8 cellular contexts compared by ENCODE assay signal in the genomic region with DNA sequence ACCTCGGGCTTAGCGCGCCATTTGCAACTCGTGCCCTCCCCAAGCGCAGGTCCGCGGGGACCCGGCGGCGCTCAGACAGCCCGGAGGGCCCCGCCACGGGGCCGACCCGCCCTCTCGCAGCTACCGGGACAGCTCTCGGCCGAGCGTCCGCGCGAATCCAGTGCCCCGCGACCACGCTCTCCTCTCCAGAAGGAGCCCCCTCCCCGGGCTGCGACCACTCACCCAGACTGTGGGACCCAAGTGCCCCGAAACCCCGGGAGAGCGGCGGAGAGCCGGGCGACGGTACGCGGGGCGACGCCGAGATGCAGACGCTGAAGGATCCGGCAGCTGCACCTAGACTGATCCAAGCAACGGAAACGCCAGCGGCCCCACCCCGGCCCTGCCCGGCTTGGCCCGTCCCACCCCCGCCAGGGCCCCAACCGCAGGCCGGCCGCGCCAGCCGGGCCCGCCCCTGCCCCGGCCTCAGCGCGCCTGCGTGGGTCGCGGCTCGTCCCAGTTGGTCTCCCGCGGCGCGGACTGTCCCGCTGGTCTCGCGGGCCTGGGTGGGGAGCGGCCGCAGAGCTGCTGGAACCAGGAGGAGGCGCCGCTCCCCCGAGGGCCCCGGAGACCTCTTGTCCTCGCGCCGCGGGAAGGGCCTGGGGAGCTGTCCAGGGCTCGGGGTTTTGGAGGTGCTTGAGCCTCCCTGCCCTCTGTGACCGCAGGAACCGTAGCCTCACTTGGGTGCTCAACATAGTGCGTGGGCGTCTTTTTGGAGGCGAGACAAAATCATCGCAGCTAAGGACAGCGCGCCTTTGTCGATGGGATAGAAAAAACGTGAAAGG. TPM values are rescaled to one million over a fixed set of nuclear protein-coding genes. Genes with fewer than 3 reads are reported as not detected.
A peak's percentile ranks its signal among the peaks of the same experiment; 100 is the strongest.
DNase-seq lines count a peak whose midpoint lies in the region; ATAC-seq and TF ChIP-seq lines count a peak whose summit lies in the region.

TSS of gene ANXA5 (minus strand) at position 340 of the 821 bp plus-strand sequence. CDS start 391 bp downstream, outside the sequence.

- peak within 1 kb of the TSS; percentile 92 for H3K4me3 ChIP-seq in choroid plexus epithelial cell (ENCODE audit: low read depth, low read length)

- DNase-seq in A172 (ENCODE audit: low spot score) (peak; percentile 78), NCI-H226 (peak; percentile 85), choroid plexus epithelial cell (ENCODE audit: low read depth) (peak; percentile 93), kidney tubule cell (ENCODE audit: low spot score) (peak; percentile 92)
- peak; percentile 79 for DNase-seq in activated CD4-positive, CD25-positive, alpha-beta regulatory T cell treated with anti-CD3 and anti-CD28 coated beads, Interleukin-2, amount 50 U/mL, for 72 hours
- DNase-seq in stimulated activated CD4-positive, alpha-beta T cell treated with anti-CD3 and anti-CD28 coated beads, Interleukin-1b, Interleukin-23, amount 100 ng/mL, for 1 hour (ENCODE audit: low read depth in 2 of 2): peak; percentile 34 to 36

- peak; percentile 48 for TF ChIP-seq CTCF in choroid plexus epithelial cell (conservative IDR thresholded peaks at IDR 0.05; ENCODE audit: low read depth, low read length)

- ATAC-seq in GM18508 (IDR thresholded peaks at IDR 0.05; ENCODE audit: insufficient read depth, unreplicated experiment) (peak; percentile 65), HG02973 (IDR thresholded peaks at IDR 0.05; ENCODE audit: unreplicated experiment) (peak; percentile 87)

RNA-seq across cellular contexts. Expression of gene ANXA5, which starts in this region (rescaled TPM):
- 936 and 953 TPM in 2 replicates for total RNA-seq in A172 (2014; rRNA removed; shearing (Covaris generic))

Comparison
In these comparisons a context has a peak if more than half of its experiments do, and no peak if none do; other contexts are left out.
1. Peak in every context shown above with its lines: DNase-seq, ATAC-seq and H3K4me3 ChIP-seq.
2. DNase-seq: peak in every context shown above with its lines; median percentile 93 in choroid plexus epithelial cell; 92 in kidney tubule cell; 85 in NCI-H226; 79 in activated CD4-positive, CD25-positive, alpha-beta regulatory T cell treated with anti-CD3 and anti-CD28 coated beads, Interleukin-2, amount 50 U/mL, for 72 hours; 78 in A172; 35 in stimulated activated CD4-positive, alpha-beta T cell treated with anti-CD3 and anti-CD28 coated beads, Interleukin-1b, Interleukin-23, amount 100 ng/mL, for 1 hour.